ENCODE assay signal across 8 cellular contexts in genomic region chr7:156827587-156828203, GRCh38.
DNase-seq lines count a peak whose midpoint lies in the region; ATAC-seq and TF ChIP-seq lines count a peak whose summit lies in the region.

No MANE protein-coding gene starts in this region.

- no peak overlapping the region for H3K14ac ChIP-seq in H9 (ENCODE audit: insufficient read depth, low read length)

- H4K8ac ChIP-seq in H9 (replicated peaks; ENCODE audit: insufficient read length, low read depth, low read length): no peak overlapping the region

- H3K56ac ChIP-seq in H9 (ENCODE audit: insufficient read length, low read depth, low read length): no peak overlapping the region

- no peaks in the 10 kb centered on the region for H3K23me2 ChIP-seq in H9 (ENCODE audit: insufficient read length, low read depth, low read length, poor library complexity, severe bottlenecking)

- H3K79me2 ChIP-seq in H9 (ENCODE audit: insufficient read depth, low read length): no peaks in the 10 kb centered on the region

- H3K4me2 ChIP-seq in H9 (ENCODE audit: insufficient read depth, insufficient read length, low read length): no peak overlapping the region

- no peaks in the 10 kb centered on the region for H3K4me1 ChIP-seq in H9 (ENCODE audit: insufficient read depth, low read length)

- no peaks in the 10 kb centered on the region for H3K9me3 Mint-ChIP-seq in H9

- no CpG with 5 or more reads among the region's 6 CpGs for WGBS in H9 (ENCODE audit: extremely low coverage, insufficient read length, low lambda C conversion rate)

- no peak overlapping the region for H3K4ac ChIP-seq in H9 (ENCODE audit: low read depth, low read length)

- H3K27me3 ChIP-seq in H9 (ENCODE audit: insufficient read depth, low read length) (no peaks in the 10 kb centered on the region), H7 (ENCODE audit: control insufficient read depth, insufficient read depth, low read length) (no peaks in the 10 kb centered on the region)

- H2BK12ac ChIP-seq in H9 (ENCODE audit: insufficient read length, low read depth, low read length): no peak overlapping the region

- H2BK5ac ChIP-seq in H9 (ENCODE audit: insufficient read length, low read length): no peak overlapping the region

- H3K4me3 Mint-ChIP-seq in H9: no peak overlapping the region

- no peaks in the 10 kb centered on the region for H3K27me3 Mint-ChIP-seq in H9 (ENCODE audit: low read depth)

- DNase-seq in AG09309 (ENCODE audit: low read depth) (no peak), H9 (no peak), amniotic stem cell (lab: John Stamatoyannopoulos, UW) (peak; percentile 6), kidney tubule cell (ENCODE audit: low spot score) (peak; percentile 17), iPS-NIHi7 (ENCODE audit: extremely low spot score) (no peak), NCI-H446 treated with DMSO at 0.1 percent for 48 hours (lab: John Stamatoyannopoulos, UW) (no peak), H7 (no peak)

- no peak overlapping the region for H2AK5ac ChIP-seq in H9 (ENCODE audit: insufficient read length, low read length)

- no peaks in the 10 kb centered on the region for H3K79me1 ChIP-seq in H9 (ENCODE audit: insufficient read depth, low read depth, low read length, poor library complexity, severe bottlenecking)

- H3K18ac ChIP-seq in H9 (ENCODE audit: insufficient read length, low read depth, low read length): no peak overlapping the region

- no peaks in the 10 kb centered on the region for H3K9me3 ChIP-seq in H9 (ENCODE audit: control insufficient read depth, low read depth, low read length)

- no peaks in the 10 kb centered on the region for H4K20me1 ChIP-seq in H9 (ENCODE audit: control insufficient read depth, insufficient read depth, insufficient read length)

- TF ChIP-seq CTCF in AG09309 (IDR thresholded peaks at IDR 0.05; ENCODE audit: control insufficient read depth, insufficient read depth, low read depth, low read length, missing control alignments) (peak; percentile 56), H9 (conservative IDR thresholded peaks at IDR 0.05) (peak; percentile 80)

- no peak overlapping the region for H3K9ac ChIP-seq in H9 (ENCODE audit: extremely low read depth, insufficient read length, low read length)

- no peak overlapping the region for H3K23ac ChIP-seq in H9 (ENCODE audit: insufficient read length, low read depth, low read length)

- H3T11ph ChIP-seq in H9 (ENCODE audit: low read length): no peak overlapping the region

- H4K5ac ChIP-seq in H9 (ENCODE audit: insufficient read length, low read depth, low read length): no peak overlapping the region

- H2BK15ac ChIP-seq in H9 (ENCODE audit: low read depth, low read length): no peak overlapping the region

- H3K36me3 Mint-ChIP-seq in H9 (ENCODE audit: insufficient read depth in 1 of 3, low read depth in 3 of 3): peaks cover 0 to 4% (median 3%) of the 10 kb centered on the region in 3 experiments; a peak in 3 of 7 replicates

- H3K27ac ChIP-seq in H9 (ENCODE audit: insufficient read length, low read depth, low read length): no peak overlapping the region

- H4K91ac ChIP-seq in H9 (ENCODE audit: insufficient read length, low read depth, low read length): no peak overlapping the region

- no peak overlapping the region for H2BK20ac ChIP-seq in H9 (ENCODE audit: low read depth, low read length, poor library complexity, severe bottlenecking)

- ATAC-seq in HG02610 (IDR thresholded peaks at IDR 0.05; ENCODE audit: unreplicated experiment): no peak

- H3K4me3 ChIP-seq in AG09309 (ENCODE audit: control insufficient read depth, low read depth, low read length) (no peak overlapping the region), H7 (ENCODE audit: insufficient read depth, low read depth, low read length) (no peak overlapping the region)

- no peak overlapping the region for H2AFZ ChIP-seq in H9 (ENCODE audit: low read length)

- peak overlapping the region in 1 of 3 experiments; percentile 25; a peak in 2 of 7 replicates for H3K27ac Mint-ChIP-seq in H9

- H3K36me3 ChIP-seq in H7 (replicated peaks; ENCODE audit: control insufficient read depth, insufficient read depth, low read length): no peaks in the 10 kb centered on the region; the same call in 1 of the 2 replicates

- no peaks in the 10 kb centered on the region for H3K4me1 Mint-ChIP-seq in H9

- no peak overlapping the region for H2BK120ac ChIP-seq in H9 (ENCODE audit: low read depth, low read length, poor library complexity, severe bottlenecking)

Comparison
In these comparisons a context has a peak if more than half of its experiments do, and no peak if none do; other contexts are left out.
1. DNase-seq: peak in amniotic stem cell (single experiment) and kidney tubule cell (single experiment); none in AG09309 (single experiment), H9 (single experiment), iPS-NIHi7 (single experiment), NCI-H446 treated with DMSO at 0.1 percent for 48 hours (single experiment) and H7 (single experiment).